Comparison of ENCODE assay signal across 15 cellular contexts in the genomic region with DNA sequence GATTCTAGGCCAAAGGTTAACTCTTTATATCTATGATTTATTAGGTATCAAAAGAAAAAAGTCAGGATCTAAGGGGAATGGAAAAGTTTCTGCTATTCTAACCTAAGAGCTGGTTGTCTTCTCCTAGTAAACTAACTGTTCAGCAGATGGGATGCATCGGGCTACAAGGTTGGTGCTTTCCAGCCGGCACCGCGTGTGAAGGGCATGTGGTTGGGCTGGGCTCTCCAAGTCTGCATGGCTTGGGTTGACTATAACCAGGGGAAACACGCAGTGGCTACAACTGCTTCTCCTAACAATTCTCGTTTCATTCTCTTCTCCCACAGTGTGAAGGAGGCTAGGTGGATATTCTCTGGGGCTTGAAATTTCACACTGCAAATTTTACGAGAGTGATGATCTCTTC.
"Had no signal": no experiment of that assay in that cellular context is flagged by ENCODE, and none has a peak within 500 bp of the region (broad histone marks: within the 10 kb centered on the region; RNA-seq: fewer than 3 reads in every experiment).

No MANE protein-coding gene starts in this region.

- H3K27ac ChIP-seq: breast epithelium, pancreas, tibial artery had no signal

- DNase-seq: activated CD4-positive, alpha-beta T cell treated with anti-CD3 and anti-CD28 coated beads for 1 hour; activated CD4-positive, alpha-beta T cell treated with anti-CD3 and anti-CD28 coated beads, Interleukin-2, amount 50 U/mL, for 4 hours; activated naive CD4-positive, alpha-beta T cell; activated naive CD8-positive, alpha-beta T cell treated with anti-CD3 and anti-CD28 coated beads, Interleukin-2, amount 10 ng/mL, durations not matched to agents 7 days and 5 days; activated T-cell treated with anti-CD3 and anti-CD28 coated beads for 4 hours; left colon; mammary epithelial cell; naive thymus-derived CD4-positive, alpha-beta T cell; pancreas; stimulated activated CD4-positive, alpha-beta T cell treated with anti-CD3 and anti-CD28 coated beads, Interleukin-12 subunit alpha, Interleukin-12 subunit beta, amount 100 ng/mL, for 4 hours; stimulated activated CD4-positive, alpha-beta T cell treated with anti-CD3 and anti-CD28 coated beads, Interleukin-2, amount 100 ng/mL, for 24 hours; tibial artery had no signal

- H3K9me3 ChIP-seq: breast epithelium, pancreas, tibial artery had no signal

- H3K27me3 ChIP-seq: breast epithelium, pancreas, tibial artery had no signal

- H3K4me1 Mint-ChIP-seq: activated naive CD8-positive, alpha-beta T cell treated with anti-CD3 and anti-CD28 coated beads, Interleukin-2, amount 10 ng/mL, durations not matched to agents 7 days and 5 days; naive thymus-derived CD4-positive, alpha-beta T cell; stimulated activated effector memory CD8-positive, alpha-beta T cell treated with anti-CD3 and anti-CD28 coated beads, Interleukin-12 subunit alpha, Interleukin-12 subunit beta, amount 100 ng/mL, for 72 hours had no signal

- FAIRE-seq: endometrium, pancreas had no signal

- H3K4me1 ChIP-seq: breast epithelium, tibial artery had no signal

- H3K36me3 ChIP-seq: breast epithelium, pancreas, tibial artery had no signal

- H3K27ac Mint-ChIP-seq: activated naive CD8-positive, alpha-beta T cell treated with anti-CD3 and anti-CD28 coated beads, Interleukin-2, amount 10 ng/mL, durations not matched to agents 7 days and 5 days; naive thymus-derived CD4-positive, alpha-beta T cell; stimulated activated effector memory CD8-positive, alpha-beta T cell treated with anti-CD3 and anti-CD28 coated beads, Interleukin-12 subunit alpha, Interleukin-12 subunit beta, amount 100 ng/mL, for 72 hours had no signal

- H3K4me3 ChIP-seq: breast epithelium, pancreas, tibial artery had no signal

- H3K4me3 Mint-ChIP-seq: activated naive CD8-positive, alpha-beta T cell treated with anti-CD3 and anti-CD28 coated beads, Interleukin-2, amount 10 ng/mL, durations not matched to agents 7 days and 5 days; naive thymus-derived CD4-positive, alpha-beta T cell; stimulated activated effector memory CD8-positive, alpha-beta T cell treated with anti-CD3 and anti-CD28 coated beads, Interleukin-12 subunit alpha, Interleukin-12 subunit beta, amount 100 ng/mL, for 72 hours had no signal

- H3K9me3 Mint-ChIP-seq: activated naive CD8-positive, alpha-beta T cell treated with anti-CD3 and anti-CD28 coated beads, Interleukin-2, amount 10 ng/mL, durations not matched to agents 7 days and 5 days; naive thymus-derived CD4-positive, alpha-beta T cell; stimulated activated effector memory CD8-positive, alpha-beta T cell treated with anti-CD3 and anti-CD28 coated beads, Interleukin-12 subunit alpha, Interleukin-12 subunit beta, amount 100 ng/mL, for 72 hours had no signal

- ATAC-seq: left colon; naive thymus-derived CD4-positive, alpha-beta T cell; stimulated activated effector memory CD8-positive, alpha-beta T cell treated with anti-CD3 and anti-CD28 coated beads, Interleukin-12 subunit alpha, Interleukin-12 subunit beta, amount 100 ng/mL, for 72 hours had no signal

- H3K36me3 Mint-ChIP-seq: activated naive CD8-positive, alpha-beta T cell treated with anti-CD3 and anti-CD28 coated beads, Interleukin-2, amount 10 ng/mL, durations not matched to agents 7 days and 5 days; naive thymus-derived CD4-positive, alpha-beta T cell; stimulated activated effector memory CD8-positive, alpha-beta T cell treated with anti-CD3 and anti-CD28 coated beads, Interleukin-12 subunit alpha, Interleukin-12 subunit beta, amount 100 ng/mL, for 72 hours had no signal
